1 cellular context compared by ENCODE assay signal in genomic region chr9:99185328-99185632, GRCh38.
TF ChIP-seq lines count a peak whose summit lies in the region.

No MANE protein-coding gene starts in this region.

TF ChIP-seq in GM12878, 131 proteins besides CTCF, POLR2A, EP300 and RAD21:
- no peak for TF ChIP-seq SMAD1 (IDR thresholded peaks at IDR 0.05; ENCODE audit: low read depth, partially characterized antibody)
- TF ChIP-seq BMI1 (IDR thresholded peaks at IDR 0.05; ENCODE audit: borderline replicate concordance): no peak
- TF ChIP-seq RELA (IDR thresholded peaks at IDR 0.05; ENCODE audit: borderline replicate concordance, partially characterized antibody): no peak
- TF ChIP-seq FOXK2 (IDR thresholded peaks at IDR 0.05): no peak
- no peak for TF ChIP-seq SUZ12 (IDR thresholded peaks at IDR 0.05; ENCODE audit: unreplicated experiment)
- TF ChIP-seq E2F4 (IDR thresholded peaks at IDR 0.05; ENCODE audit: low read depth, low read length): no peak
- no peak for TF ChIP-seq TCF12 (IDR thresholded peaks at IDR 0.05; ENCODE audit: low read depth, low read length)
- TF ChIP-seq CBFB (IDR thresholded peaks at IDR 0.05; ENCODE audit: low read depth): no peak
- no peak for TF ChIP-seq PML (IDR thresholded peaks at IDR 0.05; ENCODE audit: low read length)
- no peak for TF ChIP-seq KDM1A (IDR thresholded peaks at IDR 0.05; ENCODE audit: borderline replicate concordance)
- TF ChIP-seq ZNF274 (IDR thresholded peaks at IDR 0.05; ENCODE audit: insufficient read depth, insufficient read length): no peak
- no peak for TF ChIP-seq BCL3 (IDR thresholded peaks at IDR 0.05; ENCODE audit: borderline replicate concordance, insufficient read depth, low read depth, low read length, poor library complexity, severe bottlenecking)
- no peak for TF ChIP-seq ZNF592 (IDR thresholded peaks at IDR 0.05)
- no peak for TF ChIP-seq CREB1 (IDR thresholded peaks at IDR 0.05; ENCODE audit: low read depth)
- TF ChIP-seq CEBPB (IDR thresholded peaks at IDR 0.05; ENCODE audit: borderline replicate concordance in 1 of 2, low read depth in 2 of 2, low read length in 2 of 2): no peak
- no peak for TF ChIP-seq KAT2A (conservative IDR thresholded peaks at IDR 0.05; ENCODE audit: control insufficient read depth, low read depth, low read length)
- no peak for TF ChIP-seq ZBTB33 (IDR thresholded peaks at IDR 0.05)
- TF ChIP-seq IRF5 (IDR thresholded peaks at IDR 0.05; ENCODE audit: borderline replicate concordance): no peak
- no peak for TF ChIP-seq YBX1 (IDR thresholded peaks at IDR 0.05)
- TF ChIP-seq CHD4 (IDR thresholded peaks at IDR 0.05): no peak
TF ChIP-seq in GM12878: peak in this region for 0.
